Comparison of ENCODE assay signal across 1 cellular context in the genomic region with DNA sequence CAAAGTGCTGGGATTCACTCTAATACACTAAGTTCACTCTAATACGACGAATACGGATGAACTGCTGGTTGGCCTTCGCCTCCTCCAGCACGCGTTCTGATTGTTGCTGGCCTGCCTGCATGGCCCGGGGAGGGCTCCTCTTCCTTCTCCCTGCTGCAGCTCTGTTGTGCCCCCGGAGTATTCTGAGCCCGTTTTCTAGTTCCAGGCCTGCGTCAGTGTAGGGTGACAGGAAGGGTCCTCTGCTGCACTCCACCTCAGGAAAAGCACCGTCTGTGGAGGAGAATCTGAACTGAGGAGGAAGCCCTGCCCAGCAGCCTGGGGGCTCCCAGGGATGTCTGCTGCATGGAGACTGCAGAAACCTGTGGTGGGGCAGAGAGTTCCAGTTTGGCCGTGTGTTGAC.
TF ChIP-seq lines count a peak whose summit lies in the region.

No MANE protein-coding gene starts in this region.

TF ChIP-seq in HepG2, 621 proteins besides CTCF, POLR2A, EP300 and RAD21:
- TF ChIP-seq, protein P1, sequence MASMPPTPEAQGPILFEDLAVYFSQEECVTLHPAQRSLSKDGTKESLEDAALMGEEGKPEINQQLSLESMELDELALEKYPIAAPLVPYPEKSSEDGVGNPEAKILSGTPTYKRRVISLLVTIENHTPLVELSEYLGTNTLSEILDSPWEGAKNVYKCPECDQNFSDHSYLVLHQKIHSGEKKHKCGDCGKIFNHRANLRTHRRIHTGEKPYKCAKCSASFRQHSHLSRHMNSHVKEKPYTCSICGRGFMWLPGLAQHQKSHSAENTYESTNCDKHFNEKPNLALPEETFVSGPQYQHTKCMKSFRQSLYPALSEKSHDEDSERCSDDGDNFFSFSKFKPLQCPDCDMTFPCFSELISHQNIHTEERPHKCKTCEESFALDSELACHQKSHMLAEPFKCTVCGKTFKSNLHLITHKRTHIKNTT (CRISPR knock-in tag; IDR thresholded peaks at IDR 0.05) = no peak
- TF ChIP-seq AGO2 (optimal IDR thresholded peaks at IDR 0.05; ENCODE audit: low read depth, low read length) = peak; percentile 39
- TF ChIP-seq JUND (CRISPR knock-in tag; IDR thresholded peaks at IDR 0.05) = no peak
- TF ChIP-seq PAWR (CRISPR knock-in tag; IDR thresholded peaks at IDR 0.05; ENCODE audit: borderline replicate concordance) = no peak
